20 cellular contexts compared by ENCODE assay signal in the genomic region with DNA sequence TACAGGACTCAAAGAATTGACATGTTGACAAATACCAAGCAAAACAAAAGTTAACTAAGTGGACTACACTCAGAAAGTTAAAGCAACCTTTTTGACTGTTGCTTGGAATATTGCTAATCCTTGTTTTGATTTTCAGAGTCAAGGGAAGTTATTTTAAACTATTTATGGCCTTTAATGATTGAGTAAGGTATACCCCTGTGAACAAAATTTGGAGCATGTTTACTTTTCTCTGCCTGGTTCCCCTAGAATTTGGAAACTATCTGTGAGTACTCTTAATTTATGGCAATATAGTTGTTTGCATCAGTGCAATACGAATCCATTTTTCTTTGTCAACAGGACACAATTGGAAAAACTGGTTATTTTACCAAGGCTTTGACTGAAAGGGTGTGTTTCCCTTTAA. TPM values are rescaled to one million over a fixed set of nuclear protein-coding genes. Genes with fewer than 3 reads are reported as not detected.
"Had no signal": no experiment of that assay in that cellular context is flagged by ENCODE, and none has a peak within 500 bp of the region (broad histone marks: within the 10 kb centered on the region; RNA-seq: fewer than 3 reads in every experiment).

No MANE protein-coding gene starts in this region.

RNA-seq across cellular contexts. Expression of gene ZCCHC13, which starts 45.9 kb away (rescaled TPM):
- total RNA-seq: activated naive CD4-positive, alpha-beta T cell treated with anti-CD3 and anti-CD28 coated beads for 36 hours; activated naive CD4-positive, alpha-beta T cell treated with anti-CD3 and anti-CD28 coated beads, Interleukin-2, amount 50 U/mL, for 72 hours; activated naive CD8-positive, alpha-beta T cell treated with anti-CD3 and anti-CD28 coated beads for 36 hours; activated naive CD8-positive, alpha-beta T cell treated with anti-CD3 and anti-CD28 coated beads, Interleukin-2, amount 10 ng/mL, durations not matched to agents 7 days and 5 days; activated T-cell treated with anti-CD3 and anti-CD28 coated beads, Interleukin-2, amount 50 U/mL, for 4 hours; activated T-cell treated with anti-CD3 and anti-CD28 coated beads, Interleukin-2, amount 50 U/mL, for 72 hours; activated T-helper 1 cell treated with anti-CD3 and anti-CD28 coated beads, Interleukin-12 subunit alpha, Interleukin-12 subunit beta, Interleukin-2, Interleukin-4 antibody, amounts not matched to agents 30 ng/mL and 10 ng/mL and 1 ng/mL, durations not matched to agents 14 hours and 24 hours and 36 hours; activated T-helper 17 cell treated with anti-CD3 and anti-CD28 coated beads, Interleukin-2, amount 50 U/mL, for 72 hours; activated T-helper 2 cell treated with anti-CD3 and anti-CD28 coated beads, Interferon-gamma antibody, Interleukin-2, Interleukin-4, amounts not matched to agents 10 μg/mL and 5 μg/mL and 100 μg/mL, durations not matched to agents 14 hours and 24 hours and 36 hours; adrenal gland; aorta; ascending aorta; body of pancreas; breast epithelium; bronchial epithelial cell; cardiac muscle cell; cardiac septum; cerebellum; chondrocyte had no signal
- polyA plus RNA-seq: adipose tissue, adrenal gland, aorta, cardiac muscle cell had no signal
